Comparison of ENCODE assay signal across 9 cellular contexts in genomic region chr10:96124230-96125141, GRCh38. TPM values are rescaled to one million over a fixed set of nuclear protein-coding genes. Genes with fewer than 3 reads are reported as not detected.
A peak's percentile ranks its signal among the peaks of the same experiment; 100 is the strongest.
DNase-seq lines count a peak whose midpoint lies in the region; ATAC-seq, FAIRE-seq and TF ChIP-seq lines count a peak whose summit lies in the region.
"Had no signal": no experiment of that assay in that cellular context is flagged by ENCODE, and none has a peak within 500 bp of the region (broad histone marks: within the 10 kb centered on the region; RNA-seq: fewer than 3 reads in every experiment).

No MANE protein-coding gene starts in this region.

- intact Hi-C loops in kidney (cut with DNase I), result no loop called here
- intact Hi-C loops in aorta (cut with DNase I), result no loop called here

- 9% methylated on average over 4 of the region's 4 CpGs for WGBS in aorta, 2 donors

- CTCF ChIA-PET in activated CD4-positive, alpha-beta memory T cell treated with anti-CD3 and anti-CD28 coated beads, Interleukin-2, amount 10 ng/mL, durations not matched to agents 7 days and 5 days (lab: Charles Lee), result interaction anchor here (0.7 to 1.0 kb wide), 2 partner anchors 19 to 701 kb away, joined by 3 read pairs; no protein-coding TSS in a partner anchor

- peak overlapping the region in 1 of 2 donors; percentile 44 for H3K9ac ChIP-seq in kidney (ENCODE audit: low read length in 2 of 2)

- H3K9me3 ChIP-seq in WERI-Rb-1 (ENCODE audit: severe bottlenecking) (no peaks in the 10 kb centered on the region), kidney (ENCODE audit: control insufficient read depth in 1 of 2, low read length in 2 of 2) (peaks cover 0 to 9% of the 10 kb centered on the region in 2 donors), aorta (ENCODE audit: control insufficient read depth, low read length) (no peaks in the 10 kb centered on the region)

- H3K9me3 Mint-ChIP-seq in activated CD4-positive, alpha-beta memory T cell treated with anti-CD3 and anti-CD28 coated beads, Interleukin-2, amount 10 ng/mL, durations not matched to agents 7 days and 5 days, result peaks cover 2% of the 10 kb centered on the region

- H3K4me3 ChIP-seq in WERI-Rb-1 (ENCODE audit: low read depth, low read length) (no peak overlapping the region), kidney (ENCODE audit: low read length in 2 of 2) (peak overlapping the region; percentile 73 to 83), aorta (ENCODE audit: low read length in 2 of 2) (no peak overlapping the region)

- peak; percentile 80 for DNase-seq in DMS53 (lab: John Stamatoyannopoulos, UW)
- peak; percentile 20 for DNase-seq in M059J (ENCODE audit: low read depth)
- peak; percentile 27 for DNase-seq in WERI-Rb-1
- no peak for DNase-seq in kidney
- DNase-seq in aorta, result no peak
- DNase-seq in activated CD4-positive, alpha-beta memory T cell treated with anti-CD3 and anti-CD28 coated beads, Interleukin-2, amount 10 ng/mL, durations not matched to agents 7 days and 5 days, result no peak

- H3K4me3 Mint-ChIP-seq in activated CD4-positive, alpha-beta memory T cell treated with anti-CD3 and anti-CD28 coated beads, Interleukin-2, amount 10 ng/mL, durations not matched to agents 7 days and 5 days, result no peak overlapping the region

- H3K27me3 ChIP-seq in WERI-Rb-1 (ENCODE audit: insufficient read depth, low read depth, severe bottlenecking) (no peaks in the 10 kb centered on the region), aorta (ENCODE audit: control insufficient read depth in 1 of 2, insufficient read depth in 2 of 2, low read length in 1 of 2) (no peaks in the 10 kb centered on the region)

- FAIRE-seq in kidney (lab: Jason Lieb, UNC), result no peak

- H3K4me1 ChIP-seq in kidney (ENCODE audit: control insufficient read depth in 1 of 2, insufficient read depth in 1 of 2, low read depth in 1 of 2, low read length in 2 of 2), result peaks cover 0 to 4% of the 10 kb centered on the region in 2 donors
- no peaks in the 10 kb centered on the region for H3K4me1 ChIP-seq in aorta (ENCODE audit: control insufficient read depth in 1 of 2, insufficient read depth in 2 of 2, low read length in 2 of 2)

- peaks cover 10% of the 10 kb centered on the region for H3K4me1 Mint-ChIP-seq in activated CD4-positive, alpha-beta memory T cell treated with anti-CD3 and anti-CD28 coated beads, Interleukin-2, amount 10 ng/mL, durations not matched to agents 7 days and 5 days

- peaks cover 44% of the 10 kb centered on the region for H3K27me3 Mint-ChIP-seq in activated CD4-positive, alpha-beta memory T cell treated with anti-CD3 and anti-CD28 coated beads, Interleukin-2, amount 10 ng/mL, durations not matched to agents 7 days and 5 days

- no peaks in the 10 kb centered on the region for H3K36me3 ChIP-seq in WERI-Rb-1
- H3K36me3 ChIP-seq in kidney (ENCODE audit: control insufficient read depth in 1 of 2, insufficient read depth in 2 of 2, low read length in 2 of 2), result no peaks in the 10 kb centered on the region
- no peaks in the 10 kb centered on the region for H3K36me3 ChIP-seq in aorta (ENCODE audit: control insufficient read depth in 1 of 2, insufficient read depth in 2 of 2, low read length in 1 of 2)

- POLR2A ChIA-PET in activated CD4-positive, alpha-beta memory T cell treated with anti-CD3 and anti-CD28 coated beads, Interleukin-2, amount 10 ng/mL, durations not matched to agents 7 days and 5 days (lab: Charles Lee), result interaction anchor here (0.6 to 2.1 kb wide), 2 partner anchors 34 to 480 kb away, joined by 3 to 17 read pairs; no protein-coding TSS in a partner anchor

- no peak overlapping the region for H3K27ac Mint-ChIP-seq in activated CD4-positive, alpha-beta memory T cell treated with anti-CD3 and anti-CD28 coated beads, Interleukin-2, amount 10 ng/mL, durations not matched to agents 7 days and 5 days
- H3K27ac Mint-ChIP-seq: IgD-negative memory B cell had no signal

- peaks cover 10% of the 10 kb centered on the region for H3K36me3 Mint-ChIP-seq in activated CD4-positive, alpha-beta memory T cell treated with anti-CD3 and anti-CD28 coated beads, Interleukin-2, amount 10 ng/mL, durations not matched to agents 7 days and 5 days (ENCODE audit: low read depth)

- no peak overlapping the region for H3K27ac ChIP-seq in WERI-Rb-1
- no peak overlapping the region for H3K27ac ChIP-seq in kidney (ENCODE audit: low read depth in 2 of 2, low read length in 2 of 2)
- no peak overlapping the region for H3K27ac ChIP-seq in aorta (ENCODE audit: low read depth in 1 of 2, low read length in 2 of 2)

- no peak for TF ChIP-seq CTCF in WERI-Rb-1 (IDR thresholded peaks at IDR 0.05; ENCODE audit: low read depth, low read length)
- no peak for TF ChIP-seq CTCF in kidney (IDR thresholded peaks at IDR 0.05; ENCODE audit: borderline replicate concordance, extremely low read depth, insufficient read depth)

- no peak for ATAC-seq in aorta (ENCODE audit: low FRiP score)
- no peak for ATAC-seq in HG03139 (IDR thresholded peaks at IDR 0.05; ENCODE audit: unreplicated experiment)
- ATAC-seq in HG02571 (IDR thresholded peaks at IDR 0.05; ENCODE audit: unreplicated experiment), result no peak

RNA-seq across cellular contexts. Expression of gene ZNF518A, which starts 5.6 kb away (rescaled TPM):
- total RNA-seq in M059J (2014; rRNA removed; shearing (Covaris generic)), result 2.8 and 3.3 TPM in 2 replicates
- 29.4 TPM for total RNA-seq in kidney
- polyA plus RNA-seq in kidney (ENCODE audit: insufficient read depth, low read depth, low replicate concordance), result 4.8 TPM
- total RNA-seq in aorta, result 10 to 100 TPM; 18.7 to 25.0 TPM
- 1 to 10 TPM; 5.1 to 5.5 TPM for polyA plus RNA-seq in aorta
- total RNA-seq in activated CD4-positive, alpha-beta memory T cell treated with anti-CD3 and anti-CD28 coated beads, Interleukin-2, amount 10 ng/mL, durations not matched to agents 7 days and 5 days, result 10 to 100 TPM; 16.0 to 16.2 TPM

Comparison
In these comparisons a context has a peak if more than half of its experiments do, and no peak if none do; other contexts are left out.
1. DNase-seq: peak in DMS53 (single experiment), M059J (single experiment) and WERI-Rb-1 (single experiment); none in kidney (single experiment), aorta (0 of 2) and activated CD4-positive, alpha-beta memory T cell treated with anti-CD3 and anti-CD28 coated beads, Interleukin-2, amount 10 ng/mL, durations not matched to agents 7 days and 5 days (single experiment).
2. H3K4me3 ChIP-seq: peak in kidney (2 of 2); none in WERI-Rb-1 (single experiment) and aorta (0 of 2).